16 cellular contexts compared by ENCODE assay signal in genomic region chr2:45256867-45257641, GRCh38.
DNase-seq lines count a peak whose midpoint lies in the region; ATAC-seq and TF ChIP-seq lines count a peak whose summit lies in the region.
"Had no signal": no experiment of that assay in that cellular context is flagged by ENCODE, and none has a peak within 500 bp of the region (broad histone marks: within the 10 kb centered on the region; RNA-seq: fewer than 3 reads in every experiment).

No MANE protein-coding gene starts in this region.

- POLR2A ChIA-PET in CD4-positive, alpha-beta T cell (lab: Charles Lee) = no interaction called here

- H3K27ac ChIP-seq in stomach smooth muscle (ENCODE audit: low read length) (peak overlapping the region; percentile 37), WERI-Rb-1 (no peak overlapping the region)
- H3K27ac ChIP-seq in CD4-positive, alpha-beta T cell (ENCODE audit: low read depth, low read length) = no peak overlapping the region
- H3K27ac ChIP-seq: breast epithelium, epithelial cell of prostate, KMS-11, neutrophil had no signal

- H3K4me1 Mint-ChIP-seq in CD4-positive, alpha-beta T cell (ENCODE audit: low read depth) = no peaks in the 10 kb centered on the region

- peaks cover 5% of the 10 kb centered on the region for H3K27me3 Mint-ChIP-seq in CD4-positive, alpha-beta T cell

- no peaks in the 10 kb centered on the region for H3K9me3 Mint-ChIP-seq in CD4-positive, alpha-beta T cell

- no peaks in the 10 kb centered on the region for H3K36me3 Mint-ChIP-seq in CD4-positive, alpha-beta T cell (ENCODE audit: low read depth)

- ATAC-seq in left lobe of liver = peak; percentile 68
- no peak for ATAC-seq in CD4-positive, alpha-beta T cell (ENCODE audit: poor library complexity)

- H3K27me3 ChIP-seq in stomach smooth muscle (ENCODE audit: control insufficient read depth in 1 of 2, insufficient read depth in 2 of 2, low read length in 2 of 2) (no peaks in the 10 kb centered on the region), WERI-Rb-1 (ENCODE audit: insufficient read depth, low read depth, severe bottlenecking) (peaks cover 2% of the 10 kb centered on the region)
- no peaks in the 10 kb centered on the region for H3K27me3 ChIP-seq in CD4-positive, alpha-beta T cell (ENCODE audit: control insufficient read depth, insufficient read depth, low read length)
- H3K27me3 ChIP-seq: breast epithelium had no signal

- DNase-seq in NCI-H2029 (lab: John Stamatoyannopoulos, UW) (peak; percentile 61), NCI-H2029 treated with DMSO at 0.1 percent for 48 hours (lab: John Stamatoyannopoulos, UW) (no peak), SHP77 (lab: John Stamatoyannopoulos, UW) (peak; percentile 88 to 92), left lobe of liver (ENCODE audit: low spot score) (peak; percentile 65), WERI-Rb-1 (no peak), globus pallidus (ENCODE audit: low spot score) (no peak)
- no peak for DNase-seq in CD4-positive, alpha-beta T cell
- DNase-seq: 8988T; activated CD4-positive, alpha-beta T cell treated with anti-CD3 and anti-CD28 coated beads, Interleukin-2, amount 50 U/mL, for 1 hour; DMS79; NCI-H524 had no signal

- no peak overlapping the region for H3K4me3 Mint-ChIP-seq in CD4-positive, alpha-beta T cell

- intact Hi-C loops in CD4-positive, alpha-beta T cell (cut with DNase I, micrococcal nuclease) = no loop called here

- no peak overlapping the region for H3K9ac ChIP-seq in stomach smooth muscle (ENCODE audit: low read length in 2 of 2)
- H3K9ac ChIP-seq: KMS-11 had no signal

- no peak overlapping the region for H3K4me3 ChIP-seq in stomach smooth muscle (ENCODE audit: low read length in 2 of 2)
- H3K4me3 ChIP-seq in WERI-Rb-1 (ENCODE audit: low read depth, low read length) = no peak overlapping the region
- H3K4me3 ChIP-seq: breast epithelium had no signal

- no peaks in the 10 kb centered on the region for H3K9me3 ChIP-seq in stomach smooth muscle (ENCODE audit: control insufficient read depth in 2 of 2, low read length in 2 of 2)
- H3K9me3 ChIP-seq in CD4-positive, alpha-beta T cell (ENCODE audit: control insufficient read depth, low read length) = no peaks in the 10 kb centered on the region
- no peaks in the 10 kb centered on the region for H3K9me3 ChIP-seq in WERI-Rb-1 (ENCODE audit: severe bottlenecking)
- H3K9me3 ChIP-seq: breast epithelium, neutrophil had no signal

- H3K36me3 ChIP-seq in stomach smooth muscle (ENCODE audit: control insufficient read depth in 2 of 2, insufficient read depth in 2 of 2, low read length in 2 of 2) = no peaks in the 10 kb centered on the region
- no peaks in the 10 kb centered on the region for H3K36me3 ChIP-seq in WERI-Rb-1
- H3K36me3 ChIP-seq: breast epithelium, neutrophil had no signal

- H3K4me1 ChIP-seq in stomach smooth muscle (ENCODE audit: control insufficient read depth, insufficient read depth, low read length) = peaks cover 31% of the 10 kb centered on the region
- H3K4me1 ChIP-seq: breast epithelium had no signal

- CTCF ChIA-PET in CD4-positive, alpha-beta T cell (lab: Charles Lee) = no interaction called here

- H3K27ac Mint-ChIP-seq in CD4-positive, alpha-beta T cell = no peak overlapping the region

- TF ChIP-seq CTCF in CD4-positive, alpha-beta T cell (IDR thresholded peaks at IDR 0.05) = no peak
- TF ChIP-seq CTCF in WERI-Rb-1 (IDR thresholded peaks at IDR 0.05; ENCODE audit: low read depth, low read length) = no peak

Comparison
In these comparisons a context has a peak if more than half of its experiments do, and no peak if none do; other contexts are left out.
1. DNase-seq: peak in NCI-H2029 (single experiment), SHP77 (2 of 2) and left lobe of liver (single experiment); none in NCI-H2029 treated with DMSO at 0.1 percent for 48 hours (single experiment), CD4-positive, alpha-beta T cell (0 of 10), WERI-Rb-1 (single experiment) and globus pallidus (single experiment).